ENCODE assay signal across 19 cellular contexts in the genomic region with DNA sequence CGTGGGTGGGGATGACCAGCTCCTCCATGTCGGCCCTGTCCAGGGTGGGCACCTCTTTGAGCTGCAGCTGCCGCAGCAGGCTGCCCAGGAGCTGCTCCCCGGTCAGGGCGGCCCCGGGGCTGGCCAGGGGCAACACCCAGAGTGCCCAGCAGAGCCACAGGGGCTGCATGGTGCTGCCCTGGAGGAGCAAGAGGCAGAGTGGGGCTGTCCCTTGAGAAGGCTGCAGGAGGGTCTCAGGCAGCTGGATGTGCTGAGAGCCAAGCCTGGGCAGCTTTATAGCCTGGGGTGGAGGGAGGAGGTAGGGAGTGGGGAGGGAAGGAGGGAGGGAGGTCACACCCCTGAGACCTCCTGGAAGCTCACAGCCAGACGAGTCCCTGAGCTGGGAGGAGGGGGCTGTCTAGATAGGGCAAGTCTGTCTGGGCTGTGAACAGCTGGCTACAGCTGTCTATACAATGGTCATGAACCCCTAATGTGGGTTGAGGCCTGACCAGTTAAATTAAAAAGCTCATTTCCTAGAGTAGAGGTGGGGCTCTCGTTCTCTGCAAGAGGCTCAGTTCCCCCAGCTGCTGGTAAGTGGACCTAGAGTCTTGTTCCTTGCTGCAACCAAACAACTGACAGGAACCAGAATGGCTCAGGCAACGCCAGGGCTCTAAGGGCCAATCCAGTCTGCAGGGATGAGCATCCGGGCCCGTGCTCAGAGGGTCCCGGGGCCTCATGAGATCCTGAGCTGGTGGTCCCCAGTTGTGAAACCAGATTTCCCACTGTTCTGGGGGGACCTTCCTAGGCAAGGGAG. TPM values are rescaled to one million over a fixed set of nuclear protein-coding genes. Genes with fewer than 3 reads are reported as not detected.
DNase-seq lines count a peak whose midpoint lies in the region; ATAC-seq and TF ChIP-seq lines count a peak whose summit lies in the region.
"Had no signal": no experiment of that assay in that cellular context is flagged by ENCODE, and none has a peak within 500 bp of the region (broad histone marks: within the 10 kb centered on the region; RNA-seq: fewer than 3 reads in every experiment).

A gene with protein sequence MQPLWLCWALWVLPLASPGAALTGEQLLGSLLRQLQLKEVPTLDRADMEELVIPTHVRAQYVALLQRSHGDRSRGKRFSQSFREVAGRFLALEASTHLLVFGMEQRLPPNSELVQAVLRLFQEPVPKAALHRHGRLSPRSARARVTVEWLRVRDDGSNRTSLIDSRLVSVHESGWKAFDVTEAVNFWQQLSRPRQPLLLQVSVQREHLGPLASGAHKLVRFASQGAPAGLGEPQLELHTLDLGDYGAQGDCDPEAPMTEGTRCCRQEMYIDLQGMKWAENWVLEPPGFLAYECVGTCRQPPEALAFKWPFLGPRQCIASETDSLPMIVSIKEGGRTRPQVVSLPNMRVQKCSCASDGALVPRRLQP (minus strand): TSS at position 249 of the 793 bp plus-strand sequence. CDS start 80 bp downstream, at position 169.

- H3K9me3 ChIP-seq in colonic mucosa (no peaks in the 10 kb centered on the region), liver (ENCODE audit: control insufficient read depth in 4 of 4, low read length in 3 of 4) (no peaks in the 10 kb centered on the region)

- intact Hi-C loops in colonic mucosa (cut with DNase I) = no loop called here

- H3K36me3 Mint-ChIP-seq in activated CD4-positive, alpha-beta T cell treated with anti-CD3 and anti-CD28 coated beads, Interleukin-2, amount 10 ng/mL, durations not matched to agents 7 days and 5 days (ENCODE audit: low read depth) = peaks cover 1% of the 10 kb centered on the region
- H3K36me3 Mint-ChIP-seq in stimulated activated memory B cell treated with anti-CD40 and anti-IgM and Interleukin-4, amounts not matched to agents 10 μg/mL and 1 μg/mL and 100 μg/mL, for 72 hours = no peaks in the 10 kb centered on the region

- H3K9me3 Mint-ChIP-seq in activated CD4-positive, alpha-beta T cell treated with anti-CD3 and anti-CD28 coated beads, Interleukin-2, amount 10 ng/mL, durations not matched to agents 7 days and 5 days = no peaks in the 10 kb centered on the region
- no peaks in the 10 kb centered on the region for H3K9me3 Mint-ChIP-seq in stimulated activated memory B cell treated with anti-CD40 and anti-IgM and Interleukin-4, amounts not matched to agents 10 μg/mL and 1 μg/mL and 100 μg/mL, for 72 hours
- H3K9me3 Mint-ChIP-seq: dendritic cell treated with granulocyte-macrophage colony-stimulating factor and Interleukin-4, amounts not matched to agents 40 ng/mL and 50 ng/mL, for 4 days; T-helper 2 cell treated with Interferon-gamma antibody and Interleukin-4, amounts not matched to agents 5 μg/mL and 100 μg/mL, for 36 hours had no signal

- no peaks in the 10 kb centered on the region for H3K27me3 ChIP-seq in colonic mucosa
- no peaks in the 10 kb centered on the region for H3K27me3 ChIP-seq in liver (ENCODE audit: control insufficient read depth in 4 of 4, insufficient read depth in 4 of 4, low read length in 3 of 4)

- H3K36me3 ChIP-seq in colonic mucosa (no peaks in the 10 kb centered on the region), liver (ENCODE audit: control insufficient read depth in 4 of 4, insufficient read depth in 3 of 4, low read depth in 1 of 4, low read length in 3 of 4) (no peaks in the 10 kb centered on the region)

- H3K4me3 Mint-ChIP-seq in activated CD4-positive, alpha-beta T cell treated with anti-CD3 and anti-CD28 coated beads, Interleukin-2, amount 10 ng/mL, durations not matched to agents 7 days and 5 days = no peak within 1 kb of the TSS
- no peak within 1 kb of the TSS for H3K4me3 Mint-ChIP-seq in stimulated activated memory B cell treated with anti-CD40 and anti-IgM and Interleukin-4, amounts not matched to agents 10 μg/mL and 1 μg/mL and 100 μg/mL, for 72 hours
- H3K4me3 Mint-ChIP-seq: dendritic cell treated with granulocyte-macrophage colony-stimulating factor and Interleukin-4, amounts not matched to agents 40 ng/mL and 50 ng/mL, for 4 days; T-helper 2 cell treated with Interferon-gamma antibody and Interleukin-4, amounts not matched to agents 5 μg/mL and 100 μg/mL, for 36 hours had no signal

- WGBS in liver = 80% methylated on average over 12 of the region's 12 CpGs

- H3K27me3 Mint-ChIP-seq in activated CD4-positive, alpha-beta T cell treated with anti-CD3 and anti-CD28 coated beads, Interleukin-2, amount 10 ng/mL, durations not matched to agents 7 days and 5 days = peaks cover 11% of the 10 kb centered on the region
- H3K27me3 Mint-ChIP-seq in stimulated activated memory B cell treated with anti-CD40 and anti-IgM and Interleukin-4, amounts not matched to agents 10 μg/mL and 1 μg/mL and 100 μg/mL, for 72 hours = no peaks in the 10 kb centered on the region

- H3K9ac ChIP-seq in colonic mucosa (ENCODE audit: low read depth in 2 of 2, low read length in 2 of 2) (peak within 1 kb of the TSS; percentile 68 to 93), liver (ENCODE audit: low read depth in 1 of 2, low read length in 2 of 2) (no peak within 1 kb of the TSS)
- H3K9ac ChIP-seq: GM23248 had no signal

- POLR2A ChIA-PET in activated CD4-positive, alpha-beta T cell treated with anti-CD3 and anti-CD28 coated beads, Interleukin-2, amount 10 ng/mL, durations not matched to agents 7 days and 5 days (lab: Charles Lee) = no interaction called here

- CTCF ChIA-PET in activated CD4-positive, alpha-beta T cell treated with anti-CD3 and anti-CD28 coated beads, Interleukin-2, amount 10 ng/mL, durations not matched to agents 7 days and 5 days (lab: Charles Lee) = interaction anchor here (0.6 to 2.3 kb wide), 7 partner anchors 11 to 414 kb away, joined by 3 to 7 read pairs (median 5); no protein-coding TSS in a partner anchor

- peaks cover 25% of the 10 kb centered on the region for H3K4me1 Mint-ChIP-seq in activated CD4-positive, alpha-beta T cell treated with anti-CD3 and anti-CD28 coated beads, Interleukin-2, amount 10 ng/mL, durations not matched to agents 7 days and 5 days
- H3K4me1 Mint-ChIP-seq in stimulated activated memory B cell treated with anti-CD40 and anti-IgM and Interleukin-4, amounts not matched to agents 10 μg/mL and 1 μg/mL and 100 μg/mL, for 72 hours = peaks cover 2% of the 10 kb centered on the region

- H3K27ac ChIP-seq in colonic mucosa (peak within 1 kb of the TSS; percentile 89), liver (ENCODE audit: low read depth in 1 of 2, low read length in 2 of 2) (peak within 1 kb of the TSS; percentile 55 to 64)
- H3K27ac ChIP-seq: GM23248 had no signal

- peak within 1 kb of the TSS; percentile 62 for H3K27ac Mint-ChIP-seq in activated CD4-positive, alpha-beta T cell treated with anti-CD3 and anti-CD28 coated beads, Interleukin-2, amount 10 ng/mL, durations not matched to agents 7 days and 5 days
- no peak within 1 kb of the TSS for H3K27ac Mint-ChIP-seq in stimulated activated memory B cell treated with anti-CD40 and anti-IgM and Interleukin-4, amounts not matched to agents 10 μg/mL and 1 μg/mL and 100 μg/mL, for 72 hours
- H3K27ac Mint-ChIP-seq: dendritic cell treated with granulocyte-macrophage colony-stimulating factor and Interleukin-4, amounts not matched to agents 40 ng/mL and 50 ng/mL, for 4 days; T-helper 2 cell treated with Interferon-gamma antibody and Interleukin-4, amounts not matched to agents 5 μg/mL and 100 μg/mL, for 36 hours had no signal

- no peak for TF ChIP-seq RAD21 in liver (IDR thresholded peaks at IDR 0.05)

- ATAC-seq in stimulated activated memory B cell treated with anti-CD40 and anti-IgM and Interleukin-4, amounts not matched to agents 10 μg/mL and 1 μg/mL and 100 μg/mL, for 72 hours = peak; percentile 27
- ATAC-seq in HG03342 (IDR thresholded peaks at IDR 0.05; ENCODE audit: unreplicated experiment) (no peak), left lobe of liver (no peak)

- peaks cover 5% of the 10 kb centered on the region for H3K4me1 ChIP-seq in colonic mucosa
- peaks cover 24 to 47% (median 36%) of the 10 kb centered on the region in 4 donors for H3K4me1 ChIP-seq in liver (ENCODE audit: control insufficient read depth in 4 of 4, insufficient read depth in 4 of 4, low read length in 3 of 4)

- no peak for DNase-seq in activated CD4-positive, alpha-beta T cell treated with anti-CD3 and anti-CD28 coated beads, Interleukin-2, amount 10 ng/mL, durations not matched to agents 7 days and 5 days
- no peak for DNase-seq in activated CD4-positive, alpha-beta T cell treated with anti-CD3 and anti-CD28 coated beads for 4 hours
- DNase-seq in colonic mucosa = peak; percentile 83
- no peak for DNase-seq in HCEC 1CT
- DNase-seq in left lobe of liver (ENCODE audit: low spot score) = no peak
- DNase-seq: activated CD4-positive, alpha-beta T cell treated with anti-CD3 and anti-CD28 coated beads for 48 hours; anterior cingulate cortex; GF-D8; GM23248; NCI-H1694; NCI-H526 treated with DMSO at 0.1 percent for 48 hours; stimulated activated CD4-positive, alpha-beta T cell treated with anti-CD3 and anti-CD28 coated beads, Interleukin-4, amount 100 ng/mL, for 24 hours; stimulated activated naive CD4-positive, alpha-beta T cell had no signal

- H3K4me3 ChIP-seq in colonic mucosa (peak within 1 kb of the TSS; percentile 30), liver (ENCODE audit: low read depth in 1 of 3, low read length in 3 of 3) (no peak within 1 kb of the TSS)
- H3K4me3 ChIP-seq: GM23248 had no signal

- TF ChIP-seq CTCF in colonic mucosa (IDR thresholded peaks at IDR 0.05) = no peak
- TF ChIP-seq CTCF in liver (IDR thresholded peaks at IDR 0.05; ENCODE audit: low read depth, low read length, missing input control) = no peak

TF ChIP-seq in liver, 16 proteins besides CTCF, POLR2A, EP300 and RAD21 (continues in another document):
- TF ChIP-seq EGR1 (IDR thresholded peaks at IDR 0.05; ENCODE audit: low read depth in 2 of 2) (no peak), YY1 (IDR thresholded peaks at IDR 0.05) (no peak), FOXA2 (IDR thresholded peaks at IDR 0.05) (no peak), FOXA1 (IDR thresholded peaks at IDR 0.05) (no peak), HNF4G (IDR thresholded peaks at IDR 0.05) (no peak), SP1 (IDR thresholded peaks at IDR 0.05) (no peak), GABPA (IDR thresholded peaks at IDR 0.05 in 1 of 2, conservative IDR thresholded peaks at IDR 0.05 in 1 of 2) (no peak), RXRA (IDR thresholded peaks at IDR 0.05) (no peak)

RNA-seq across cellular contexts. Expression of the gene that starts here (rescaled TPM):
- not detected for total RNA-seq in activated CD4-positive, alpha-beta T cell treated with anti-CD3 and anti-CD28 coated beads, Interleukin-2, amount 10 ng/mL, durations not matched to agents 7 days and 5 days
- total RNA-seq in colonic mucosa = 100 to 1,000 TPM; 201 to 211 TPM
- 1 to 10 TPM; 1.1 to 1.4 TPM for total RNA-seq in liver
- under 1 TPM; 0.42 to 0.66 TPM for polyA plus RNA-seq in liver
- total RNA-seq in left lobe of liver = 1.3 TPM
- total RNA-seq: GM23248, RPMI7951 had no signal
- polyA plus RNA-seq: GM23248 had no signal

Comparison
In these comparisons a context has a peak if more than half of its experiments do, and no peak if none do; other contexts are left out.
1. RNA of the gene that starts here (total RNA-seq): 201 to 211 TPM in colonic mucosa; 1.1 to 1.4 TPM in liver, 1.3 TPM in left lobe of liver (single experiment) and not detected in activated CD4-positive, alpha-beta T cell treated with anti-CD3 and anti-CD28 coated beads, Interleukin-2, amount 10 ng/mL, durations not matched to agents 7 days and 5 days; every median in the first group is over 10 times any median in the second.
2. H3K9ac ChIP-seq: peak in colonic mucosa (2 of 2); none in liver (0 of 2).